ENCODE assay signal across 27 cellular contexts in the genomic region with DNA sequence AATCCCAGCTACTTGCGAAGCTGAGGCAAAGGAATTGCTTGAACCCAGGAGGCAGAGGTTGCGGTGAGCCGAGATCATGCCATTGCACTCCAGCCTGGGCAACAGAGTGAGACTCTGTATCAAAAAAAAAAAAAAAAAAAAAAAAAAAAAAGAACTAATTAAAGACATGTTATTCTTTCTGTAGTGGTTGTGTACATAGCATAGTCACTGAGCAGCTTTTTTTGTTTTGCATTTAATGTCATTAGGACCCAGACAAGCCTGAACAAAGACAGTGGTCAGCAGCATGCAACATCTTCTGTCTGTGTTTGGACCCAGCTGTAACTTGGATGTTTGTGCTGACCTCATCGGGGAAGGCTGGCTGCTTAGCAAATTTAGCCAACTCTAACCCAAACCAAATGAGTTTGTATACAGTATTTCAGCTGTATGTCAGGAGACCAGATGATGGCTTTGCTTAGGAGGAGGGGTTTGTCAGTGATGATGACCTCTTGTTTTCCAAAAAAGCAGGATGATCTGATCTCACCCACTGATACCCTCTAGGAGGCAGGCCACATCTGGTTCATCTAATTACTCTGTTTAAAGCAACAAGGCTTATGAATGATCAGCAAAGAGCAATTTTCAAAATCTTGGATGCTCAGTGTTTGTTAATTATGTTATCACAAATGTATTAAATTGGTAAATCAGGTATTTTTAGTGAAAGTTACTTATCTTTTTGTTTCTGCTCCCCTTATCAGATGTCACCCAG. TPM values are rescaled to one million over a fixed set of nuclear protein-coding genes. Genes with fewer than 3 reads are reported as not detected.
A peak's percentile ranks its signal among the peaks of the same experiment; 100 is the strongest.
DNase-seq lines count a peak whose midpoint lies in the region; ATAC-seq, FAIRE-seq and TF ChIP-seq lines count a peak whose summit lies in the region.
"Had no signal": no experiment of that assay in that cellular context is flagged by ENCODE, and none has a peak within 500 bp of the region (broad histone marks: within the 10 kb centered on the region; RNA-seq: fewer than 3 reads in every experiment).

No MANE protein-coding gene starts in this region.

- FAIRE-seq in H54 (lab: Jason Lieb, UNC), result no peak
- FAIRE-seq: colon, GM18507, RCC 7860 had no signal

- peak overlapping the region; percentile 13 for H4K8ac ChIP-seq in mesendoderm (ENCODE audit: low read depth, low read length)

- H2BK120ac ChIP-seq in mesendoderm (ENCODE audit: low read depth, low read length), result no peak overlapping the region

- no peak overlapping the region for H3K18ac ChIP-seq in mesendoderm (ENCODE audit: low read length)

- H3K27ac ChIP-seq in HEK293 (ENCODE audit: extremely low read depth, low read depth, low read length) (no peak overlapping the region), mesendoderm (ENCODE audit: low read depth, low read length) (no peak overlapping the region)
- H3K27ac ChIP-seq: adrenal gland, breast epithelium, neutrophil, prostate gland, sigmoid colon, tibial artery had no signal

- H3K4me3 ChIP-seq in HEK293 (ENCODE audit: low read depth, low read length) (no peak overlapping the region), mesendoderm (ENCODE audit: low read length) (no peak overlapping the region)
- H3K4me3 ChIP-seq: adrenal gland, breast epithelium, esophagus squamous epithelium, MG63, prostate gland, sigmoid colon, tibial artery had no signal

- H3K4me1 ChIP-seq in HEK293 (ENCODE audit: control insufficient read depth, insufficient read depth, low read length), result peaks cover 18% of the 10 kb centered on the region
- no peaks in the 10 kb centered on the region for H3K4me1 ChIP-seq in mesendoderm (ENCODE audit: control insufficient read depth, low read depth, low read length)
- H3K4me1 ChIP-seq: breast epithelium, prostate gland, tibial artery had no signal

- no peak overlapping the region for H3K9ac ChIP-seq in mesendoderm (ENCODE audit: low read length)

- ATAC-seq in GM19467 (IDR thresholded peaks at IDR 0.05; ENCODE audit: unreplicated experiment), result no peak
- ATAC-seq: activated CD4-positive, alpha-beta T cell treated with anti-CD3 and anti-CD28 coated beads for 36 hours; activated T-cell treated with anti-CD3 and anti-CD28 coated beads, Interleukin-2, amount 50 U/mL, for 4 hours; stimulated activated naive CD8-positive, alpha-beta T cell treated with anti-CD3 and anti-CD28 coated beads, Interleukin-15, amount 100 ng/mL, for 72 hours had no signal

- CTCF ChIA-PET in HEK293 (lab: Yijun Ruan, JAX), result no interaction called here

- no peak overlapping the region for H3K56ac ChIP-seq in mesendoderm (ENCODE audit: low read length)

- H3K79me1 ChIP-seq in mesendoderm (ENCODE audit: low read length), result no peaks in the 10 kb centered on the region

- H3K36me3 ChIP-seq in HEK293 (ENCODE audit: control insufficient read depth in 2 of 2, insufficient read depth in 1 of 2, low read length in 2 of 2), result no peaks in the 10 kb centered on the region
- H3K36me3 ChIP-seq in mesendoderm (ENCODE audit: control insufficient read depth, insufficient read depth, low read length), result no peaks in the 10 kb centered on the region
- H3K36me3 ChIP-seq: adrenal gland, breast epithelium, esophagus squamous epithelium, MG63, neutrophil, prostate gland, sigmoid colon, tibial artery had no signal

- POLR2A ChIA-PET in HEK293 (lab: Yijun Ruan, JAX), result no interaction called here

- DNase-seq in AG20443 (ENCODE audit: low spot score), result peak; percentile 30
- DNase-seq in dedifferentiated amniotic fluid mesenchymal stem cell (ENCODE audit: extremely low spot score), result peak; percentile 19
- DNase-seq in mesendoderm, result peak; percentile 24
- DNase-seq in H54 (ENCODE audit: insufficient read length, low spot score), result no peak
- no peak for DNase-seq in NCI-H1092 (lab: John Stamatoyannopoulos, UW)
- no peak for DNase-seq in NCI-H1694 treated with DMSO at 0.1 percent for 48 hours (lab: John Stamatoyannopoulos, UW)
- DNase-seq: activated CD4-positive, alpha-beta T cell treated with anti-CD3 and anti-CD28 coated beads for 36 hours; activated naive CD4-positive, alpha-beta T cell; activated T-cell treated with anti-CD3 and anti-CD28 coated beads, Interleukin-2, amount 50 U/mL, for 4 hours; adrenal gland; CD4-positive, alpha-beta memory T cell; esophagus squamous epithelium; glutamatergic neuron; HCEC 1CT; MG63; NCI-H1417 treated with DMSO at 0.1 percent for 48 hours; sigmoid colon; stimulated activated naive CD8-positive, alpha-beta T cell treated with anti-CD3 and anti-CD28 coated beads, Interleukin-15, amount 100 ng/mL, for 72 hours; tibial artery had no signal

- no peak overlapping the region for H4K5ac ChIP-seq in mesendoderm (ENCODE audit: low read length)

- no peak overlapping the region for H2BK15ac ChIP-seq in mesendoderm (replicated peaks; ENCODE audit: low read depth)

- TF ChIP-seq CTCF in HEK293 (tag by site-specific recombination; IDR thresholded peaks at IDR 0.05), result no peak

- no peak for TF ChIP-seq POLR2A in H54 (IDR thresholded peaks at IDR 0.05; ENCODE audit: low read depth, low read length)

- no peak overlapping the region for H2BK5ac ChIP-seq in mesendoderm (ENCODE audit: low read length)

- no peak overlapping the region for H2AK5ac ChIP-seq in mesendoderm (ENCODE audit: low read length)

- no peaks in the 10 kb centered on the region for H3K9me3 ChIP-seq in HEK293 (ENCODE audit: control insufficient read depth, insufficient read depth, low read depth, low read length)
- H3K9me3 ChIP-seq: adrenal gland, breast epithelium, esophagus squamous epithelium, MG63, neutrophil, prostate gland, sigmoid colon, tibial artery had no signal

- H3K27me3 ChIP-seq in mesendoderm (ENCODE audit: insufficient read depth, low read length, poor library complexity), result no peaks in the 10 kb centered on the region
- H3K27me3 ChIP-seq: adrenal gland, breast epithelium, esophagus squamous epithelium, neutrophil, sigmoid colon, tibial artery had no signal

- no peak overlapping the region for H3K4me2 ChIP-seq in mesendoderm (ENCODE audit: low read length)

- H3K4ac ChIP-seq in mesendoderm (ENCODE audit: low read depth, low read length), result no peak overlapping the region

- no peak overlapping the region for H3K23ac ChIP-seq in mesendoderm (ENCODE audit: low read length)

- H3K79me2 ChIP-seq in mesendoderm (ENCODE audit: control insufficient read depth, insufficient read depth, low read length), result no peaks in the 10 kb centered on the region

- no CpG with 5 or more reads among the region's 4 CpGs for WGBS in mesendoderm (ENCODE audit: extremely low coverage, insufficient coverage, low lambda C conversion rate)

TF ChIP-seq in HEK293, 187 proteins besides CTCF, POLR2A, EP300 and RAD21 (continues in another document):
- no peak for TF ChIP-seq ZNF354C (tag by site-specific recombination; IDR thresholded peaks at IDR 0.05; ENCODE audit: borderline replicate concordance, low read depth)
- TF ChIP-seq ZNF24 (tag by site-specific recombination; IDR thresholded peaks at IDR 0.05), result no peak
- TF ChIP-seq OSR2 (tag by site-specific recombination; IDR thresholded peaks at IDR 0.05), result no peak
- TF ChIP-seq ZBTB49 (tag by site-specific recombination; IDR thresholded peaks at IDR 0.05; ENCODE audit: low read depth), result no peak
- no peak for TF ChIP-seq ZNF214 (tag by site-specific recombination; IDR thresholded peaks at IDR 0.05; ENCODE audit: borderline replicate concordance)
- 0 out of 2 replicates have a peak, but pooled peaks have one; percentile 11 for TF ChIP-seq ZBTB17 (tag by site-specific recombination; IDR thresholded peaks at IDR 0.05)
- no peak for TF ChIP-seq ZNF561 (tag by site-specific recombination; IDR thresholded peaks at IDR 0.05; ENCODE audit: borderline replicate concordance)
- TF ChIP-seq IKZF3 (tag by site-specific recombination; IDR thresholded peaks at IDR 0.05), result no peak
- TF ChIP-seq ZNF221 (tag by site-specific recombination; IDR thresholded peaks at IDR 0.05; ENCODE audit: borderline replicate concordance), result no peak
- TF ChIP-seq ZBTB26 (tag by site-specific recombination; optimal IDR thresholded peaks at IDR 0.05), result no peak
- TF ChIP-seq ZNF335 (tag by site-specific recombination; conservative IDR thresholded peaks at IDR 0.05), result peak; percentile 19; the same call in 1 of the 2 replicates
- 0 out of 2 replicates have a peak, but pooled peaks have one; percentile 14 for TF ChIP-seq ZNF121 (tag by site-specific recombination; IDR thresholded peaks at IDR 0.05)
- TF ChIP-seq KLF7 (tag by site-specific recombination; IDR thresholded peaks at IDR 0.05; ENCODE audit: borderline replicate concordance), result no peak
- TF ChIP-seq ZEB2 (tag by site-specific recombination; IDR thresholded peaks at IDR 0.05), result peak; percentile 51; the same call in 1 of the 2 replicates

RNA-seq across cellular contexts. Expression of gene SNCAIP, which starts 39.5 kb away (rescaled TPM):
- 1.8 TPM for polyA plus RNA-seq in mesendoderm (2013, experiment 1 of 2)
- polyA plus RNA-seq in mesendoderm (2013, experiment 2 of 2), result 1.7 TPM
- polyA plus RNA-seq: CD4-positive, alpha-beta memory T cell had no signal

Comparison
In these comparisons a context has a peak if more than half of its experiments do, and no peak if none do; other contexts are left out.
1. DNase-seq: peak in AG20443 (single experiment), dedifferentiated amniotic fluid mesenchymal stem cell (single experiment) and mesendoderm (single experiment); none in H54 (single experiment), NCI-H1092 (single experiment) and NCI-H1694 treated with DMSO at 0.1 percent for 48 hours (single experiment).